ENCODE assay signal across 2 cellular contexts in genomic region chr10:62148155-62148554, GRCh38.
TF ChIP-seq lines count a peak whose summit lies in the region.

No MANE protein-coding gene starts in this region.

TF ChIP-seq in HepG2, 621 proteins besides CTCF, POLR2A, EP300 and RAD21:
- TF ChIP-seq RFX5 (IDR thresholded peaks at IDR 0.05; ENCODE audit: low read depth, low read length) (no peak), CHD4 (IDR thresholded peaks at IDR 0.05; ENCODE audit: borderline replicate concordance, low read length) (0 out of 2 replicates have a peak, but pooled peaks have one; percentile 51), FOXA3 (CRISPR knock-in tag; IDR thresholded peaks at IDR 0.05) (0 out of 2 replicates have a peak, but pooled peaks have one; percentile 15), ZMYM3 (CRISPR knock-in tag; IDR thresholded peaks at IDR 0.05) (peak; percentile 45; the same call in 1 of the 2 replicates), ZNF24 (IDR thresholded peaks at IDR 0.05) (0 out of 2 replicates have a peak, but pooled peaks have one; percentile 23), KDM1A (CRISPR knock-in tag; IDR thresholded peaks at IDR 0.05) (peak; percentile 53; the same call in 1 of the 2 replicates), ZNF629 (CRISPR knock-in tag; conservative IDR thresholded peaks at IDR 0.05) (peak; percentile 86), THAP11 (CRISPR knock-in tag; IDR thresholded peaks at IDR 0.05) (no peak), ETV6 (CRISPR knock-in tag; conservative IDR thresholded peaks at IDR 0.05) (no peak)

TF ChIP-seq in IMR-90, 13 proteins besides CTCF, POLR2A, EP300 and RAD21:
- TF ChIP-seq NFE2L2 (IDR thresholded peaks at IDR 0.05; ENCODE audit: low read depth, low read length) = no peak
- TF ChIP-seq BHLHE40 (IDR thresholded peaks at IDR 0.05; ENCODE audit: low read depth, low read length) = no peak
- no peak for TF ChIP-seq CEBPB (IDR thresholded peaks at IDR 0.05; ENCODE audit: low read depth, low read length)
- no peak for TF ChIP-seq MAFK (IDR thresholded peaks at IDR 0.05; ENCODE audit: low read depth, low read length)
- TF ChIP-seq RFX5 (IDR thresholded peaks at IDR 0.05; ENCODE audit: low read depth, low read length) = no peak
- TF ChIP-seq CHD1 (IDR thresholded peaks at IDR 0.05; ENCODE audit: low read depth, low read length) = no peak
- no peak for TF ChIP-seq USF2 (IDR thresholded peaks at IDR 0.05; ENCODE audit: low read depth, low read length)
- no peak for TF ChIP-seq MAZ (IDR thresholded peaks at IDR 0.05; ENCODE audit: borderline replicate concordance, low read depth, low read length)
- no peak for TF ChIP-seq RCOR1 (IDR thresholded peaks at IDR 0.05; ENCODE audit: insufficient replicate concordance, low read length)
- no peak for TF ChIP-seq FOS (IDR thresholded peaks at IDR 0.05; ENCODE audit: low read depth, low read length)
- TF ChIP-seq MXI1 (IDR thresholded peaks at IDR 0.05; ENCODE audit: borderline replicate concordance, low read depth, low read length) = no peak
- no peak for TF ChIP-seq ELK1 (IDR thresholded peaks at IDR 0.05; ENCODE audit: borderline replicate concordance, low read depth, low read length)
- TF ChIP-seq SMC3 (IDR thresholded peaks at IDR 0.05; ENCODE audit: low read depth, low read length) = no peak
